9 cellular contexts compared by ENCODE assay signal in genomic region chr12:124766745-124767074, GRCh38.
A peak's percentile ranks its signal among the peaks of the same experiment; 100 is the strongest.
DNase-seq lines count a peak whose midpoint lies in the region; ATAC-seq and TF ChIP-seq lines count a peak whose summit lies in the region.
"Had no signal": no experiment of that assay in that cellular context is flagged by ENCODE, and none has a peak within 500 bp of the region (broad histone marks: within the 10 kb centered on the region; RNA-seq: fewer than 3 reads in every experiment).

No MANE protein-coding gene starts in this region.

- DNase-seq in right cardiac atrium = no peak
- no peak for DNase-seq in cardiac septum (ENCODE audit: low spot score)
- DNase-seq in adrenal gland = no peak
- no peak for DNase-seq in epidermal melanocyte (ENCODE audit: insufficient read length, low spot score)
- DNase-seq in COR-L47 (lab: John Stamatoyannopoulos, UW) = no peak
- no peak for DNase-seq in NCI-H1436 treated with DMSO at 0.1 percent for 48 hours (lab: John Stamatoyannopoulos, UW)

- peaks cover 13% of the 10 kb centered on the region for H3K4me1 ChIP-seq in right cardiac atrium (ENCODE audit: control insufficient read depth, insufficient read depth, low read length)
- peaks cover 7 to 29% of the 10 kb centered on the region in 2 donors for H3K4me1 ChIP-seq in adrenal gland (replicated peaks in 1 of 2)

- ATAC-seq in right cardiac atrium = no peak
- ATAC-seq in HG03460 (IDR thresholded peaks at IDR 0.05; ENCODE audit: unreplicated experiment) = no peak

- peak overlapping the region; percentile 72 to 85 (median 84) for H3K27ac Mint-ChIP-seq in nephron

- peak overlapping the region in 1 of 3 experiments; percentile 0 for H3K4me3 Mint-ChIP-seq in nephron

- no peaks in the 10 kb centered on the region for H3K36me3 ChIP-seq in adrenal gland (replicated peaks in 1 of 2)
- H3K36me3 ChIP-seq: neutrophil had no signal

- intact Hi-C loops in right cardiac atrium (cut with DNase I) = loop anchor here (5.0 to 10.0 kb wide), 10 partner anchors 89 to 729 kb away; partner anchors contain the start of gene NCOR2 (in 3 of the 4)
- intact Hi-C loops in cardiac septum (cut with DNase I) = loop anchor here (1.0 to 5.0 kb wide), 4 partner anchors 198 to 730 kb away; no protein-coding TSS in a partner anchor
- intact Hi-C loops in adrenal gland (cut with DNase I) = loop anchor here (5.0 to 10.0 kb wide), 5 partner anchors 82 to 732 kb away; partner anchors contain the start of gene NCOR2 (in 2 of the 2)

- no peak overlapping the region for H3K4me3 ChIP-seq in right cardiac atrium (ENCODE audit: low read length)
- no peak overlapping the region for H3K4me3 ChIP-seq in adrenal gland

- peak overlapping the region; percentile 38 for H3K27ac ChIP-seq in right cardiac atrium (ENCODE audit: low read length)
- H3K27ac ChIP-seq in adrenal gland = peak overlapping the region in 3 of 5 donors; percentile 38 to 82 (median 51)
- H3K27ac ChIP-seq: neutrophil had no signal

- 2% methylated on average over 1 of the region's 1 CpG for WGBS in right cardiac atrium
- WGBS in adrenal gland, 4 donors = 0 to 7% (median 2%) methylated on average over 1 of the region's 1 CpG

- peaks cover 31% of the 10 kb centered on the region for H3K27me3 Mint-ChIP-seq in nephron (ENCODE audit: low read depth)

- TF ChIP-seq CTCF in adrenal gland (IDR thresholded peaks at IDR 0.05) (no peak), nephron (IDR thresholded peaks at IDR 0.05; ENCODE audit: unreplicated experiment in 3 of 3) (no peak)

- H3K9me3 ChIP-seq in right cardiac atrium (ENCODE audit: control insufficient read depth, low read length) (no peaks in the 10 kb centered on the region), adrenal gland (replicated peaks in 1 of 3) (peaks cover 0 to 7% (median 0%) of the 10 kb centered on the region in 3 donors)

- no peaks in the 10 kb centered on the region for H3K27me3 ChIP-seq in right cardiac atrium (ENCODE audit: control insufficient read depth, insufficient read depth)
- H3K27me3 ChIP-seq in adrenal gland = no peaks in the 10 kb centered on the region

- no peak for TF ChIP-seq POLR2A in adrenal gland (IDR thresholded peaks at IDR 0.05)

- no peaks in the 10 kb centered on the region for H3K36me3 Mint-ChIP-seq in nephron (ENCODE audit: low read depth)

- H3K9me3 Mint-ChIP-seq in nephron = peaks cover 7% of the 10 kb centered on the region

- H3K4me1 Mint-ChIP-seq in nephron = peaks cover 48% of the 10 kb centered on the region
